In the genomic region with DNA sequence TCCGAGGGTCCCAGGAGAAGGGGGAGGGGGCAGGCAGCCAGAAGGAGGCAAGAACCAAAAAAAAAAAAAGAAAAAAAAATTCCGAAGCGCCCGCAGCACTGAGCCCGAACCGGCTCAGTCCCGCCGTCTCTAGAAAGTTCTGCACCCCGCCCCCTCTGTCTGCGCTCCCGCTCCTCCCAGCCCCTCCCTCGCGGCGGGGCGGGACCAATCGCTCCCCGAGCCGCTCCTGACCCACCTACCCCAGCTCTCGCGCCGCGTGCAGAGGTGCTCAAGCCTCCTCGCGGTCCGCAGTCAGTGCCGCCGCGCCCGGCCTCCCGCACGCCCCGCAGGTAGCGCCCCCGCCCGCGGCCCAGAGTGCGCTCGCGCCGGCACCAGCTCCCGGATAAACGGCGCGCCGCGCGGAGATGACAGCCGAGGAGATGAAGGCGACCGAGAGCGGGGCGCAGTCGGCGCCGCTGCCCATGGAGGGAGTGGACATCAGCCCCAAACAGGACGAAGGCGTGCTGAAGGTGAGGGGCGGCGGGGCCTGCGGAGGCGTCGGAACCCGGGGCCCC, we compare ENCODE assay signal across 8 cellular contexts. TPM values are rescaled to one million over a fixed set of nuclear protein-coding genes. Genes with fewer than 3 reads are reported as not detected.
DNase-seq lines count a peak whose midpoint lies in the region; ATAC-seq and TF ChIP-seq lines count a peak whose summit lies in the region.

A gene with protein sequence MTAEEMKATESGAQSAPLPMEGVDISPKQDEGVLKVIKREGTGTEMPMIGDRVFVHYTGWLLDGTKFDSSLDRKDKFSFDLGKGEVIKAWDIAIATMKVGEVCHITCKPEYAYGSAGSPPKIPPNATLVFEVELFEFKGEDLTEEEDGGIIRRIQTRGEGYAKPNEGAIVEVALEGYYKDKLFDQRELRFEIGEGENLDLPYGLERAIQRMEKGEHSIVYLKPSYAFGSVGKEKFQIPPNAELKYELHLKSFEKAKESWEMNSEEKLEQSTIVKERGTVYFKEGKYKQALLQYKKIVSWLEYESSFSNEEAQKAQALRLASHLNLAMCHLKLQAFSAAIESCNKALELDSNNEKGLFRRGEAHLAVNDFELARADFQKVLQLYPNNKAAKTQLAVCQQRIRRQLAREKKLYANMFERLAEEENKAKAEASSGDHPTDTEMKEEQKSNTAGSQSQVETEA (plus strand): TSS at position 235 of the 554 bp plus-strand sequence. CDS start 170 bp downstream, at position 405.

- no peaks in the 10 kb centered on the region for H3K79me1 ChIP-seq in H9 (ENCODE audit: insufficient read depth, low read depth, low read length, poor library complexity, severe bottlenecking)

- no peak within 1 kb of the TSS for H4K8ac ChIP-seq in H9 (replicated peaks; ENCODE audit: insufficient read length, low read depth, low read length)

- no peak for TF ChIP-seq EP300 in gastroesophageal sphincter (IDR thresholded peaks at IDR 0.05)

- H3K23ac ChIP-seq in H9 (ENCODE audit: insufficient read length, low read depth, low read length) = no peak within 1 kb of the TSS

- H2BK20ac ChIP-seq in H9 (ENCODE audit: low read depth, low read length, poor library complexity, severe bottlenecking) = no peak within 1 kb of the TSS

- peaks cover 12% of the 10 kb centered on the region for H3K23me2 ChIP-seq in H9 (ENCODE audit: insufficient read length, low read depth, low read length, poor library complexity, severe bottlenecking)

- peak within 1 kb of the TSS; percentile 87 for H3K18ac ChIP-seq in H9 (ENCODE audit: insufficient read length, low read depth, low read length)

- H3K79me2 ChIP-seq in H9 (ENCODE audit: insufficient read depth, low read length) = peaks cover 8% of the 10 kb centered on the region; the same call in 1 of the 2 replicates

- peaks cover 0 to 31% of the 10 kb centered on the region in 2 donors for H3K36me3 ChIP-seq in gastroesophageal sphincter

- intact Hi-C loops in activated naive CD4-positive, alpha-beta T cell treated with anti-CD3 and anti-CD28 coated beads for 36 hours (cut with micrococcal nuclease) = loop anchor here (1.0 to 10.0 kb wide), 5 partner anchors 17 to 1100 kb away; a partner anchor contains a TSS

- in situ Hi-C loops in SK-MEL-5 (cut with HindIII; ENCODE audit: low pct_unique_long_range_greater_than_20kb, low sequenced_read_pairs) = no loop called here

- CTCF ChIA-PET in activated naive CD4-positive, alpha-beta T cell treated with anti-CD3 and anti-CD28 coated beads for 36 hours (lab: Charles Lee) = interaction anchor here (1.4 kb wide), 1 partner anchor 11 kb away, joined by 3 read pairs; no protein-coding TSS in a partner anchor

- H3K27me3 ChIP-seq in H9 (ENCODE audit: insufficient read depth, low read length) = no peaks in the 10 kb centered on the region
- no peaks in the 10 kb centered on the region for H3K27me3 ChIP-seq in gastroesophageal sphincter

- peaks cover 17% of the 10 kb centered on the region for H3K27me3 Mint-ChIP-seq in H9 (ENCODE audit: low read depth)
- no peaks in the 10 kb centered on the region for H3K27me3 Mint-ChIP-seq in activated naive CD4-positive, alpha-beta T cell treated with anti-CD3 and anti-CD28 coated beads for 36 hours (ENCODE audit: low read depth)

- ATAC-seq in gastroesophageal sphincter = peak; percentile 94

- H4K20me1 ChIP-seq in H9 (ENCODE audit: control insufficient read depth, insufficient read depth, insufficient read length) = no peaks in the 10 kb centered on the region

- TF ChIP-seq CTCF in H9 (conservative IDR thresholded peaks at IDR 0.05) (no peak), gastroesophageal sphincter (IDR thresholded peaks at IDR 0.05) (peak in 1 of 4 experiments; percentile 3)

- H3K4me3 Mint-ChIP-seq in H9 = peak within 1 kb of the TSS; percentile 88 to 96
- peak within 1 kb of the TSS; percentile 88 for H3K4me3 Mint-ChIP-seq in activated naive CD4-positive, alpha-beta T cell treated with anti-CD3 and anti-CD28 coated beads for 36 hours

- H4K91ac ChIP-seq in H9 (ENCODE audit: insufficient read length, low read depth, low read length) = no peak within 1 kb of the TSS

- WGBS in H9 (ENCODE audit: extremely low coverage, insufficient read length, low lambda C conversion rate) = no CpG with 5 or more reads among the region's 63 CpGs
- 0% methylated on average over 12 of the region's 63 CpGs; no CpG with 5 or more reads in 1 of the 2 donors for WGBS in gastroesophageal sphincter (ENCODE audit: low coverage in 1 of 2), 2 donors

- no peak within 1 kb of the TSS for H3K56ac ChIP-seq in H9 (ENCODE audit: insufficient read length, low read depth, low read length)

- H3T11ph ChIP-seq in H9 (ENCODE audit: low read length) = no peak within 1 kb of the TSS

- no peak within 1 kb of the TSS for H2AK5ac ChIP-seq in H9 (ENCODE audit: insufficient read length, low read length)

- H2BK5ac ChIP-seq in H9 (ENCODE audit: insufficient read length, low read length) = no peak within 1 kb of the TSS

- H2AFZ ChIP-seq in H9 (ENCODE audit: low read length) = no peak within 1 kb of the TSS

- peak; percentile 70 for TF ChIP-seq POLR2A in gastroesophageal sphincter (IDR thresholded peaks at IDR 0.05)

- H3K9me3 Mint-ChIP-seq in H9 = peaks cover 0 to 3% of the 10 kb centered on the region in 2 experiments; a peak in 3 of 5 replicates
- H3K9me3 Mint-ChIP-seq in activated naive CD4-positive, alpha-beta T cell treated with anti-CD3 and anti-CD28 coated beads for 36 hours = no peaks in the 10 kb centered on the region

- H3K4ac ChIP-seq in H9 (ENCODE audit: low read depth, low read length) = no peak within 1 kb of the TSS

- no peak within 1 kb of the TSS for H2BK120ac ChIP-seq in H9 (ENCODE audit: low read depth, low read length, poor library complexity, severe bottlenecking)

- peak within 1 kb of the TSS; percentile 87 for H3K4me2 ChIP-seq in H9 (ENCODE audit: insufficient read depth, insufficient read length, low read length)

- peaks cover 19 to 34% of the 10 kb centered on the region in 2 experiments for H3K4me1 Mint-ChIP-seq in H9
- H3K4me1 Mint-ChIP-seq in activated naive CD4-positive, alpha-beta T cell treated with anti-CD3 and anti-CD28 coated beads for 36 hours (ENCODE audit: low read depth) = peaks cover 26% of the 10 kb centered on the region

- no peaks in the 10 kb centered on the region for H3K9me3 ChIP-seq in H9 (ENCODE audit: control insufficient read depth, low read depth, low read length)
- H3K9me3 ChIP-seq in gastroesophageal sphincter = no peaks in the 10 kb centered on the region

- peak within 1 kb of the TSS; percentile 84 for H3K9ac ChIP-seq in H9 (ENCODE audit: extremely low read depth, insufficient read length, low read length)

- H3K4me3 ChIP-seq in gastroesophageal sphincter = peak within 1 kb of the TSS; percentile 67 to 71

- no peak within 1 kb of the TSS for H3K27ac ChIP-seq in H9 (ENCODE audit: insufficient read length, low read depth, low read length)
- peak within 1 kb of the TSS; percentile 35 to 92 (median 88) for H3K27ac ChIP-seq in gastroesophageal sphincter

- no peak within 1 kb of the TSS for H2BK12ac ChIP-seq in H9 (ENCODE audit: insufficient read length, low read depth, low read length)

- DNase-seq in GM03348 (ENCODE audit: low spot score) (peak; percentile 97), H9 (peak; percentile 94), M059J (ENCODE audit: low read depth) (peak; percentile 79), SK-MEL-5 (ENCODE audit: low read depth, low spot score) (peak; percentile 75), nucleus accumbens (lab: John Stamatoyannopoulos, UW) (peak in 55 of 56 donors; percentile 54 to 96 (median 89)), superior temporal gyrus (ENCODE audit: extremely low spot score) (peak; percentile 91)
- peak; percentile 91 for DNase-seq in activated naive CD4-positive, alpha-beta T cell treated with anti-CD3 and anti-CD28 coated beads for 36 hours

- no peak within 1 kb of the TSS for H4K5ac ChIP-seq in H9 (ENCODE audit: insufficient read length, low read depth, low read length)

- peak within 1 kb of the TSS; percentile 95 for H3K14ac ChIP-seq in H9 (ENCODE audit: insufficient read depth, low read length)

- H3K4me1 ChIP-seq in H9 (ENCODE audit: insufficient read depth, low read length) (no peaks in the 10 kb centered on the region; the same call in 1 of the 2 replicates), gastroesophageal sphincter (peaks cover 0 to 41% (median 13%) of the 10 kb centered on the region in 3 donors)

- H2BK15ac ChIP-seq in H9 (ENCODE audit: low read depth, low read length) = peak within 1 kb of the TSS; percentile 99

- peaks cover 35 to 39% (median 37%) of the 10 kb centered on the region in 3 experiments for H3K36me3 Mint-ChIP-seq in H9 (ENCODE audit: insufficient read depth in 1 of 3, low read depth in 3 of 3)
- peaks cover 34% of the 10 kb centered on the region for H3K36me3 Mint-ChIP-seq in activated naive CD4-positive, alpha-beta T cell treated with anti-CD3 and anti-CD28 coated beads for 36 hours (ENCODE audit: low read depth)

- H3K27ac Mint-ChIP-seq in H9 = peak within 1 kb of the TSS in 1 of 3 experiments; percentile 38; a peak in 1 of 7 replicates
- peak within 1 kb of the TSS; percentile 68 for H3K27ac Mint-ChIP-seq in activated naive CD4-positive, alpha-beta T cell treated with anti-CD3 and anti-CD28 coated beads for 36 hours

RNA-seq across cellular contexts. Expression of the gene that starts here (rescaled TPM):
- total RNA-seq in H9 (2021) (221 and 237 TPM in 2 replicates), gastroesophageal sphincter (10 to 100 TPM; 34.7 to 47.0 (median 41.1) TPM)
- total RNA-seq in M059J (2014; rRNA removed; shearing (Covaris generic)) = 42.1 and 43.0 TPM in 2 replicates
- total RNA-seq in SK-MEL-5 (2014; rRNA removed; shearing (Covaris generic)) = 70.1 and 76.9 TPM in 2 replicates
- 52.0 and 60.1 TPM in 2 replicates for polyA plus RNA-seq in SK-MEL-5 (2015; cell fraction: cytosol; rRNA removed)
- 53.3 and 73.4 TPM in 2 replicates for polyA plus RNA-seq in SK-MEL-5 (2015; cell fraction: nucleus; rRNA removed)
- 100 to 1,000 TPM; 139 TPM for total RNA-seq in activated naive CD4-positive, alpha-beta T cell treated with anti-CD3 and anti-CD28 coated beads for 36 hours
